ENCODE assay signal across 8 cellular contexts in the genomic region with DNA sequence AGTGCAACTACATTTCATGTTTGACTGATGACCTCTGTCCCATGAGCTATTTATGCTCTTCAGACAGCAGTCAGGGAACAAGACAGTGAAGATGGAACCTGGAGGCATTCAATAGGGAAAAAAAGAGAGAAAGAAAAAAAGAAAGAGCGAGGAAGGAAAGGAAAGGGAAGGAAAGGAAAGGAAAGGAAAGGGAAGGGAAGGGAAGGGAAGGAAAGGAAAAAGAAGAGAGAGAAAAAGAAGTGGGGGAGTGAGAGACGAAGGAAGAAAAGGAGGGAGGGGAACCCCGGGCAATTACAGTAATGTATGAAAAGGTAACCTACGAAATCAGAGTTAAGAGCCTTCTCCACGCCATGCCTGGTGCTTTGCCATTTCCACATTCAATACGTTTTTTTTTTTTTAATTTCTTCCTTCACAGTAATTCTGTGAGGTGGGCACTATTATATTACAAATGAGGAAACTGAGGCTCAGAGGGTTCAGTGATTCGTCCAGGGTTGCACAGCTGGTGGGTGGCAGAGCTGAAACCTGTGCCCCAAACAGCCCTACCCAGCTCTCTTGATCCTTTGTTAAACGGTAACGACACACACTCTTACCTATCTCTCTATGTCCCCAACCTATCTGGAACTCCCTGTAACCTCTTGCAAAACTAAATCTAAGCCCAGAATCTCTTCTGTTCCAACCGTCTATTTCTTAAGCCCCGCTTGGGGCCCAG. TPM values are rescaled to one million over a fixed set of nuclear protein-coding genes. Genes with fewer than 3 reads are reported as not detected.
DNase-seq lines count a peak whose midpoint lies in the region; ATAC-seq and TF ChIP-seq lines count a peak whose summit lies in the region.

No MANE protein-coding gene starts in this region.

- intact Hi-C loops in natural killer cell (cut with micrococcal nuclease), result no loop called here

- H3K27ac ChIP-seq in coronary artery, result peak overlapping the region; percentile 58 to 81

- H3K4me3 ChIP-seq in AG10803 (ENCODE audit: low read length) (peak overlapping the region; percentile 55), NB4 (ENCODE audit: low read depth, low read length) (peak overlapping the region; percentile 35), coronary artery (peak overlapping the region; percentile 72)

- H3K9me3 Mint-ChIP-seq in natural killer cell, result no peaks in the 10 kb centered on the region

- H3K27me3 Mint-ChIP-seq in natural killer cell (ENCODE audit: low read depth in 2 of 2), result peaks cover 0 to 6% of the 10 kb centered on the region in 2 donors

- peak overlapping the region; percentile 50 to 97 for H3K27ac Mint-ChIP-seq in natural killer cell

- TF ChIP-seq CTCF in AG10803 (conservative IDR thresholded peaks at IDR 0.05; ENCODE audit: low read length) (no peak), NB4 (IDR thresholded peaks at IDR 0.05; ENCODE audit: low read depth, low read length) (no peak), coronary artery (IDR thresholded peaks at IDR 0.05) (no peak), natural killer cell (IDR thresholded peaks at IDR 0.05) (no peak)

- H3K4me3 Mint-ChIP-seq in natural killer cell, result peak overlapping the region; percentile 88

- peaks cover 56 to 58% of the 10 kb centered on the region in 2 donors for H3K4me1 Mint-ChIP-seq in natural killer cell

- no peak for DNase-seq in AG10803 (ENCODE audit: low read depth)
- no peak for DNase-seq in NB4 (ENCODE audit: low read depth)
- no peak for DNase-seq in coronary artery (ENCODE audit: low spot score)
- no peak for DNase-seq in natural killer cell
- DNase-seq in NCI-H1105 treated with DMSO at 0.1 percent for 48 hours (lab: John Stamatoyannopoulos, UW), result no peak
- no peak for DNase-seq in DMS 273 treated with DMSO at 0.1 percent for 48 hours (lab: John Stamatoyannopoulos, UW)
- DNase-seq in T1000 (lab: John Stamatoyannopoulos, UW), result no peak
- DNase-seq in NCI-H1092 (lab: John Stamatoyannopoulos, UW), result no peak

- no peak for ATAC-seq in natural killer cell

- H3K36me3 Mint-ChIP-seq in natural killer cell, result no peaks in the 10 kb centered on the region

- no peak for TF ChIP-seq POLR2A in NB4 (IDR thresholded peaks at IDR 0.05; ENCODE audit: extremely low read depth, insufficient read length)

RNA-seq across cellular contexts. Expression of a gene that starts 39.3 kb away (rescaled TPM):
- 100 to 1,000 TPM; 532 to 684 (median 589) TPM for total RNA-seq in natural killer cell
